Comparison of ENCODE assay signal across 8 cellular contexts in genomic region chr13:41960700-41961697, GRCh38. TPM values are rescaled to one million over a fixed set of nuclear protein-coding genes. Genes with fewer than 3 reads are reported as not detected.
DNase-seq lines count a peak whose midpoint lies in the region; ATAC-seq and TF ChIP-seq lines count a peak whose summit lies in the region.

Gene VWA8 (minus strand): TSS chr13:41961109. CDS start chr13:41961015, 94 bp downstream.

- WGBS in liver, result 2% methylated on average over 84 of the region's 84 CpGs

- peaks cover 4 to 42% (median 31%) of the 10 kb centered on the region in 4 donors for H3K4me1 ChIP-seq in liver (ENCODE audit: control insufficient read depth in 4 of 4, insufficient read depth in 4 of 4, low read length in 3 of 4)

- intact Hi-C loops in dorsolateral prefrontal cortex (cut with DNase I), result loop anchor here in 1 of 2 donors (2.0 kb wide), 1 partner anchor 80 kb away; no protein-coding TSS in a partner anchor

- TF ChIP-seq POLR2A in GM18951 (IDR thresholded peaks at IDR 0.05; ENCODE audit: extremely low read depth, insufficient read depth, insufficient read length), result peak; percentile 82

- H3K27ac ChIP-seq in dorsolateral prefrontal cortex (peak within 1 kb of the TSS in 58 of 59 donors; percentile 14 to 93 (median 78)), liver (ENCODE audit: low read depth in 1 of 2, low read length in 2 of 2) (peak within 1 kb of the TSS; percentile 76 to 88)

- peak in 1 of 2 donors; percentile 39 for TF ChIP-seq RAD21 in liver (IDR thresholded peaks at IDR 0.05)

- no peaks in the 10 kb centered on the region for H3K27me3 ChIP-seq in dorsolateral prefrontal cortex
- no peaks in the 10 kb centered on the region for H3K27me3 ChIP-seq in liver (ENCODE audit: control insufficient read depth in 4 of 4, insufficient read depth in 4 of 4, low read length in 3 of 4)

- TF ChIP-seq CTCF in AG10803 (conservative IDR thresholded peaks at IDR 0.05; ENCODE audit: low read length), result no peak
- TF ChIP-seq CTCF in dorsolateral prefrontal cortex (IDR thresholded peaks at IDR 0.05 in 54 of 56, conservative IDR thresholded peaks at IDR 0.05 in 2 of 56; ENCODE audit: low read depth in 1 of 56, partially characterized antibody in 56 of 56), result peak in 12 of 56 donors; percentile 2 to 40 (median 18)
- no peak for TF ChIP-seq CTCF in liver (IDR thresholded peaks at IDR 0.05; ENCODE audit: low read depth, low read length, missing input control)

- peak within 1 kb of the TSS; percentile 78 for H3K4me3 ChIP-seq in AG10803 (ENCODE audit: low read length)
- peak within 1 kb of the TSS; percentile 50 to 98 (median 89) for H3K4me3 ChIP-seq in dorsolateral prefrontal cortex
- H3K4me3 ChIP-seq in liver (ENCODE audit: low read depth in 1 of 3, low read length in 3 of 3), result peak within 1 kb of the TSS; percentile 79 to 90 (median 89)

- in situ Hi-C loops in GM18951 (cut with MboI; ENCODE audit: low sequenced_read_pairs, unreplicated experiment), result no loop called here

- ATAC-seq in HG03175 (IDR thresholded peaks at IDR 0.05; ENCODE audit: unreplicated experiment), result peak; percentile 91

- no peaks in the 10 kb centered on the region for H3K36me3 ChIP-seq in liver (ENCODE audit: control insufficient read depth in 4 of 4, insufficient read depth in 3 of 4, low read depth in 1 of 4, low read length in 3 of 4)

- H3K9ac ChIP-seq in liver (ENCODE audit: low read depth in 1 of 2, low read length in 2 of 2), result peak within 1 kb of the TSS; percentile 66 to 97

- H3K9me3 ChIP-seq in liver (ENCODE audit: control insufficient read depth in 4 of 4, low read length in 3 of 4), result no peaks in the 10 kb centered on the region

- peak; percentile 80 for DNase-seq in AG10803 (ENCODE audit: low read depth)
- peak; percentile 82 for DNase-seq in NCI-H69 (lab: John Stamatoyannopoulos, UW)
- peak; percentile 72 to 78 for DNase-seq in activated CD4-positive, alpha-beta T cell treated with anti-CD3 and anti-CD28 coated beads, Interleukin-2, amount 50 U/mL, for 4 hours
- peak; percentile 41 to 85 (median 70) for DNase-seq in dorsolateral prefrontal cortex
- DNase-seq in stimulated activated CD4-positive, alpha-beta T cell treated with anti-CD3 and anti-CD28 coated beads, Interleukin-4, amount 100 ng/mL, for 24 hours, result peak; percentile 86

TF ChIP-seq in liver, 16 proteins besides CTCF, POLR2A, EP300 and RAD21:
- TF ChIP-seq YY1 (IDR thresholded peaks at IDR 0.05) (peak; percentile 62), SP1 (IDR thresholded peaks at IDR 0.05) (no peak), FOXA1 (IDR thresholded peaks at IDR 0.05) (no peak), TAF1 (conservative IDR thresholded peaks at IDR 0.05) (peak; percentile 38), EGR1 (IDR thresholded peaks at IDR 0.05; ENCODE audit: low read depth in 2 of 2) (no peak), GABPA (IDR thresholded peaks at IDR 0.05 in 1 of 2, conservative IDR thresholded peaks at IDR 0.05 in 1 of 2) (peak; percentile 79 to 89), HNF4A (conservative IDR thresholded peaks at IDR 0.05) (peak in 1 of 2 donors; percentile 9)
- TF ChIP-seq, protein P1, sequence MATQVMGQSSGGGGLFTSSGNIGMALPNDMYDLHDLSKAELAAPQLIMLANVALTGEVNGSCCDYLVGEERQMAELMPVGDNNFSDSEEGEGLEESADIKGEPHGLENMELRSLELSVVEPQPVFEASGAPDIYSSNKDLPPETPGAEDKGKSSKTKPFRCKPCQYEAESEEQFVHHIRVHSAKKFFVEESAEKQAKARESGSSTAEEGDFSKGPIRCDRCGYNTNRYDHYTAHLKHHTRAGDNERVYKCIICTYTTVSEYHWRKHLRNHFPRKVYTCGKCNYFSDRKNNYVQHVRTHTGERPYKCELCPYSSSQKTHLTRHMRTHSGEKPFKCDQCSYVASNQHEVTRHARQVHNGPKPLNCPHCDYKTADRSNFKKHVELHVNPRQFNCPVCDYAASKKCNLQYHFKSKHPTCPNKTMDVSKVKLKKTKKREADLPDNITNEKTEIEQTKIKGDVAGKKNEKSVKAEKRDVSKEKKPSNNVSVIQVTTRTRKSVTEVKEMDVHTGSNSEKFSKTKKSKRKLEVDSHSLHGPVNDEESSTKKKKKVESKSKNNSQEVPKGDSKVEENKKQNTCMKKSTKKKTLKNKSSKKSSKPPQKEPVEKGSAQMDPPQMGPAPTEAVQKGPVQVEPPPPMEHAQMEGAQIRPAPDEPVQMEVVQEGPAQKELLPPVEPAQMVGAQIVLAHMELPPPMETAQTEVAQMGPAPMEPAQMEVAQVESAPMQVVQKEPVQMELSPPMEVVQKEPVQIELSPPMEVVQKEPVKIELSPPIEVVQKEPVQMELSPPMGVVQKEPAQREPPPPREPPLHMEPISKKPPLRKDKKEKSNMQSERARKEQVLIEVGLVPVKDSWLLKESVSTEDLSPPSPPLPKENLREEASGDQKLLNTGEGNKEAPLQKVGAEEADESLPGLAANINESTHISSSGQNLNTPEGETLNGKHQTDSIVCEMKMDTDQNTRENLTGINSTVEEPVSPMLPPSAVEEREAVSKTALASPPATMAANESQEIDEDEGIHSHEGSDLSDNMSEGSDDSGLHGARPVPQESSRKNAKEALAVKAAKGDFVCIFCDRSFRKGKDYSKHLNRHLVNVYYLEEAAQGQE (IDR thresholded peaks at IDR 0.05), result peak; percentile 36

RNA-seq across cellular contexts. Expression of gene VWA8, which starts in this region (rescaled TPM):
- total RNA-seq in dorsolateral prefrontal cortex (10 to 100 TPM; 24.4 to 44.0 (median 32.0) TPM), liver (10 to 100 TPM; 16.9 to 50.3 TPM)
- polyA plus RNA-seq in liver, result 1 to 10 TPM; 7.1 to 8.0 TPM

Comparison
In these comparisons a context has a peak if more than half of its experiments do, and no peak if none do; other contexts are left out.
1. Peak in every context shown above with its lines: DNase-seq, ATAC-seq, H3K4me3 ChIP-seq and H3K27ac ChIP-seq.